In the genomic region with DNA sequence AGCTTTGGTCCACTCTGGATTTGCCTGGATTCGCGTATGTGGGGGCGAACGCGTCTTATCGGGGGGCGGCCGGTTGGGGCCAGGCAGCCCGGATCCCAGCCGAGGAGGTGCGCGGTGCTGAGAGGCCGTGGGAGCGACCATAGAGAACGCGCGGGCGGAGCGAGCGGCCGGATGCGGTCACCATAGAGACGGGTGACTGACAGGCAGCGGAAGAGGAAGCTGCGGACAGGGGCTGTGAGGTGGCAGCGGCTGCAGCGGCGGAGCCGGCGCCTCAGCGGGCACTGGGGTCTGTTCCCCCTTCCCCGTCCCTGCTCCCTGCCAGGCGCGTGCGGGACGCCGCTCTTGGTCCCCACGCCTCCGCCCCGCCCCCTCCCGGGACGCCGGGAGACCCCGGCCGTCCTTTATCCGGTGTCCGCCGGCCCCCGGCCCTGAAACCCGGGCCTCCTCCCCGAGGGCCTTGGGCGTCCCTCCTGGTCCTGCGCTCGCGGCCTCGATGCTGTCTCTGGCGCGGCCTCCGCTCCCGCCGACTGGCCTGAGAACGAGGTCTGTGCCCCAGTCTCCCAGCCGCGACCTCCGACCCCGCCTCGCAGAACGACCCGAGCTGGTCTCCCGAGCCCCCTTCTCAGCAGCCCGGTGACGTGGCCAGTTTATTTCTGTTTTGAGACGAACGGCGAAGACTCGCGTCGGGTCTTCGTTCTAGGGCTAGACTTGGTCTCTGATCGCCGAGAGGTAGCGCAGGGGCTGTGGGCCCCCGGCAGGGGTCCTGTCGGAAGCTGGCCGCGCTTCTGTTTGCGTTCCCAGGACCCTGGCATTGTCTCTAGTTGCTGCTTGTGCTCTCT, we compare ENCODE assay signal across 8 cellular contexts. TPM values are rescaled to one million over a fixed set of nuclear protein-coding genes. Genes with fewer than 3 reads are reported as not detected.
DNase-seq lines count a peak whose midpoint lies in the region; ATAC-seq and TF ChIP-seq lines count a peak whose summit lies in the region.

A gene with protein sequence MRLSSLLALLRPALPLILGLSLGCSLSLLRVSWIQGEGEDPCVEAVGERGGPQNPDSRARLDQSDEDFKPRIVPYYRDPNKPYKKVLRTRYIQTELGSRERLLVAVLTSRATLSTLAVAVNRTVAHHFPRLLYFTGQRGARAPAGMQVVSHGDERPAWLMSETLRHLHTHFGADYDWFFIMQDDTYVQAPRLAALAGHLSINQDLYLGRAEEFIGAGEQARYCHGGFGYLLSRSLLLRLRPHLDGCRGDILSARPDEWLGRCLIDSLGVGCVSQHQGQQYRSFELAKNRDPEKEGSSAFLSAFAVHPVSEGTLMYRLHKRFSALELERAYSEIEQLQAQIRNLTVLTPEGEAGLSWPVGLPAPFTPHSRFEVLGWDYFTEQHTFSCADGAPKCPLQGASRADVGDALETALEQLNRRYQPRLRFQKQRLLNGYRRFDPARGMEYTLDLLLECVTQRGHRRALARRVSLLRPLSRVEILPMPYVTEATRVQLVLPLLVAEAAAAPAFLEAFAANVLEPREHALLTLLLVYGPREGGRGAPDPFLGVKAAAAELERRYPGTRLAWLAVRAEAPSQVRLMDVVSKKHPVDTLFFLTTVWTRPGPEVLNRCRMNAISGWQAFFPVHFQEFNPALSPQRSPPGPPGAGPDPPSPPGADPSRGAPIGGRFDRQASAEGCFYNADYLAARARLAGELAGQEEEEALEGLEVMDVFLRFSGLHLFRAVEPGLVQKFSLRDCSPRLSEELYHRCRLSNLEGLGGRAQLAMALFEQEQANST (plus strand): TSS at position 212 of the 839 bp plus-strand sequence. CDS start 1,529 bp downstream, outside the sequence.

- no peaks in the 10 kb centered on the region for H3K9me3 ChIP-seq in upper lobe of left lung

- no peak for TF ChIP-seq EP300 in upper lobe of left lung (IDR thresholded peaks at IDR 0.05)

- 0 to 1% (median 0%) methylated on average over 72 to 81 of the region's 87 CpGs for WGBS in adipose tissue, 3 donors
- WGBS in upper lobe of left lung, 2 donors, result 1% methylated on average over 84 of the region's 87 CpGs; no CpG with 5 or more reads in 1 of the 2 donors

- POLR2A ChIA-PET in T-cell (lab: Charles Lee), result no interaction called here

- TF ChIP-seq POLR2A in upper lobe of left lung (IDR thresholded peaks at IDR 0.05), result peak in 3 of 4 donors; percentile 78 to 89 (median 79)

- H3K4me1 ChIP-seq in upper lobe of left lung, result peaks cover 11 to 28% (median 23%) of the 10 kb centered on the region in 4 donors

- CTCF ChIA-PET in T-cell (lab: Charles Lee), result interaction anchor here in 1 of 2 donors (0.9 to 1.6 kb wide), 2 partner anchors 11 kb away, joined by 3 to 8 read pairs; no protein-coding TSS in a partner anchor

- intact Hi-C loops in cardiac septum (cut with DNase I), result loop anchor here (2.0 kb wide), 1 partner anchor 16 kb away; a partner anchor contains a TSS
- intact Hi-C loops in posterior cingulate gyrus (cut with DNase I), result no loop called here

- ATAC-seq in HG02623 (IDR thresholded peaks at IDR 0.05; ENCODE audit: unreplicated experiment) (peak; percentile 98), T-cell (replicated peaks in 1 of 4) (peak; percentile 89 to 93 (median 90)), upper lobe of left lung (ENCODE audit: low FRiP score in 2 of 2) (peak; percentile 95 to 98)

- TF ChIP-seq CTCF in GM12875 (IDR thresholded peaks at IDR 0.05; ENCODE audit: borderline replicate concordance, insufficient read depth, low read depth, low read length), result no peak
- TF ChIP-seq CTCF in upper lobe of left lung (IDR thresholded peaks at IDR 0.05), result peak in 1 of 6 experiments; percentile 5

- no peaks in the 10 kb centered on the region for H3K27me3 Mint-ChIP-seq in T-cell

- peak; percentile 83 for DNase-seq in NCI-H1105 treated with DMSO at 0.1 percent for 48 hours (lab: John Stamatoyannopoulos, UW)
- peak; percentile 78 to 91 (median 85) for DNase-seq in T-cell
- DNase-seq in cardiac septum (ENCODE audit: low spot score), result peak; percentile 98
- peak; percentile 85 to 99 (median 94) for DNase-seq in posterior cingulate gyrus
- DNase-seq in upper lobe of left lung, result peak; percentile 96 to 97

- H3K36me3 ChIP-seq in upper lobe of left lung, result peaks cover 6 to 34% (median 25%) of the 10 kb centered on the region in 4 donors

- H3K4me3 ChIP-seq in GM12875 (ENCODE audit: low read depth, low read length) (peak within 1 kb of the TSS; percentile 71), upper lobe of left lung (peak within 1 kb of the TSS; percentile 72 to 99 (median 78))

- H3K27me3 ChIP-seq in upper lobe of left lung, result no peaks in the 10 kb centered on the region

- peaks cover 44 to 47% (median 45%) of the 10 kb centered on the region in 3 donors for H3K4me1 Mint-ChIP-seq in T-cell

- no peaks in the 10 kb centered on the region for H3K9me3 Mint-ChIP-seq in T-cell

- peaks cover 9% of the 10 kb centered on the region for H3K36me3 Mint-ChIP-seq in T-cell

- peak within 1 kb of the TSS; percentile 96 to 98 for H3K27ac Mint-ChIP-seq in T-cell

- H3K4me3 Mint-ChIP-seq in T-cell, result peak within 1 kb of the TSS; percentile 96 to 100 (median 99)

- no peak within 1 kb of the TSS for H3K27ac ChIP-seq in adipose tissue (ENCODE audit: low read depth, low read length)
- peak within 1 kb of the TSS; percentile 81 to 93 (median 85) for H3K27ac ChIP-seq in upper lobe of left lung

RNA-seq across cellular contexts. Expression of the gene that starts here (rescaled TPM):
- total RNA-seq in T-cell (10 to 100 TPM; 34.2 to 66.1 (median 64.1) TPM), cardiac septum (31.0 TPM), upper lobe of left lung (10 to 100 TPM; 34.4 to 69.1 (median 47.4) TPM)
- polyA plus RNA-seq in adipose tissue, result 10 to 100 TPM in 2 of 3 donors, 1 to 10 TPM in 1; 9.9 to 19.1 (median 10.9) TPM
